1 cellular context compared by ENCODE assay signal in genomic region chr1:226408285-226409184, GRCh38.
A peak's percentile ranks its signal among the peaks of the same experiment; 100 is the strongest.
TF ChIP-seq lines count a peak whose summit lies in the region.

No MANE protein-coding gene starts in this region.

TF ChIP-seq in K562, 482 proteins besides CTCF, POLR2A, EP300 and RAD21 (continued from another document):
- TF ChIP-seq, protein P1, sequence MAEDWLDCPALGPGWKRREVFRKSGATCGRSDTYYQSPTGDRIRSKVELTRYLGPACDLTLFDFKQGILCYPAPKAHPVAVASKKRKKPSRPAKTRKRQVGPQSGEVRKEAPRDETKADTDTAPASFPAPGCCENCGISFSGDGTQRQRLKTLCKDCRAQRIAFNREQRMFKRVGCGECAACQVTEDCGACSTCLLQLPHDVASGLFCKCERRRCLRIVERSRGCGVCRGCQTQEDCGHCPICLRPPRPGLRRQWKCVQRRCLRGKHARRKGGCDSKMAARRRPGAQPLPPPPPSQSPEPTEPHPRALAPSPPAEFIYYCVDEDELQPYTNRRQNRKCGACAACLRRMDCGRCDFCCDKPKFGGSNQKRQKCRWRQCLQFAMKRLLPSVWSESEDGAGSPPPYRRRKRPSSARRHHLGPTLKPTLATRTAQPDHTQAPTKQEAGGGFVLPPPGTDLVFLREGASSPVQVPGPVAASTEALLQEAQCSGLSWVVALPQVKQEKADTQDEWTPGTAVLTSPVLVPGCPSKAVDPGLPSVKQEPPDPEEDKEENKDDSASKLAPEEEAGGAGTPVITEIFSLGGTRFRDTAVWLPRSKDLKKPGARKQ (CRISPR knock-in tag; IDR thresholded peaks at IDR 0.05) = 0 out of 2 replicates have a peak, but pooled peaks have one; percentile 71
- peak; percentile 33 to 81 (median 56) for TF ChIP-seq YY1 (IDR thresholded peaks at IDR 0.05; ENCODE audit: borderline replicate concordance in 1 of 3, control insufficient read depth in 1 of 3, extremely low read depth in 1 of 3, insufficient read depth in 3 of 3, insufficient read length in 1 of 3, insufficient replicate concordance in 2 of 3, low read depth in 1 of 3, low read length in 2 of 3)
- TF ChIP-seq SOX6 (IDR thresholded peaks at IDR 0.05) = 0 out of 2 replicates have a peak, but pooled peaks have one; percentile 0
- TF ChIP-seq, protein P2, sequence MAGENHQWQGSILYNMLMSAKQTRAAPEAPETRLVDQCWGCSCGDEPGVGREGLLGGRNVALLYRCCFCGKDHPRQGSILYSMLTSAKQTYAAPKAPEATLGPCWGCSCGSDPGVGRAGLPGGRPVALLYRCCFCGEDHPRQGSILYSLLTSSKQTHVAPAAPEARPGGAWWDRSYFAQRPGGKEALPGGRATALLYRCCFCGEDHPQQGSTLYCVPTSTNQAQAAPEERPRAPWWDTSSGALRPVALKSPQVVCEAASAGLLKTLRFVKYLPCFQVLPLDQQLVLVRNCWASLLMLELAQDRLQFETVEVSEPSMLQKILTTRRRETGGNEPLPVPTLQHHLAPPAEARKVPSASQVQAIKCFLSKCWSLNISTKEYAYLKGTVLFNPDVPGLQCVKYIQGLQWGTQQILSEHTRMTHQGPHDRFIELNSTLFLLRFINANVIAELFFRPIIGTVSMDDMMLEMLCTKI (IDR thresholded peaks at IDR 0.05; ENCODE audit: partially characterized antibody) = no peak
- TF ChIP-seq VEZF1 (CRISPR knock-in tag; IDR thresholded peaks at IDR 0.05) = peak; percentile 48
- TF ChIP-seq JUN (IDR thresholded peaks at IDR 0.05; ENCODE audit: borderline replicate concordance, low read depth, low read length) = no peak
- TF ChIP-seq JUN (CRISPR knock-in tag; IDR thresholded peaks at IDR 0.05; ENCODE audit: borderline replicate concordance) = no peak
- peak; percentile 50 for TF ChIP-seq GABPA (tag; conservative IDR thresholded peaks at IDR 0.05; ENCODE audit: low read depth)
- 0 out of 2 replicates have a peak, but pooled peaks have one; percentile 7 for TF ChIP-seq SUPT5H (IDR thresholded peaks at IDR 0.05)
- TF ChIP-seq, protein P3, sequence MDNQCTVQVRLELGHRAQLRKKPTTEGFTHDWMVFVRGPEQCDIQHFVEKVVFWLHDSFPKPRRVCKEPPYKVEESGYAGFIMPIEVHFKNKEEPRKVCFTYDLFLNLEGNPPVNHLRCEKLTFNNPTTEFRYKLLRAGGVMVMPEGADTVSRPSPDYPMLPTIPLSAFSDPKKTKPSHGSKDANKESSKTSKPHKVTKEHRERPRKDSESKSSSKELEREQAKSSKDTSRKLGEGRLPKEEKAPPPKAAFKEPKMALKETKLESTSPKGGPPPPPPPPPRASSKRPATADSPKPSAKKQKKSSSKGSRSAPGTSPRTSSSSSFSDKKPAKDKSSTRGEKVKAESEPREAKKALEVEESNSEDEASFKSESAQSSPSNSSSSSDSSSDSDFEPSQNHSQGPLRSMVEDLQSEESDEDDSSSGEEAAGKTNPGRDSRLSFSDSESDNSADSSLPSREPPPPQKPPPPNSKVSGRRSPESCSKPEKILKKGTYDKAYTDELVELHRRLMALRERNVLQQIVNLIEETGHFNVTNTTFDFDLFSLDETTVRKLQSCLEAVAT (IDR thresholded peaks at IDR 0.05) = peak in 1 of 2 experiments; percentile 48; a peak in 1 of 4 replicates
